Comparison of ENCODE assay signal across 1 cellular context in the genomic region with DNA sequence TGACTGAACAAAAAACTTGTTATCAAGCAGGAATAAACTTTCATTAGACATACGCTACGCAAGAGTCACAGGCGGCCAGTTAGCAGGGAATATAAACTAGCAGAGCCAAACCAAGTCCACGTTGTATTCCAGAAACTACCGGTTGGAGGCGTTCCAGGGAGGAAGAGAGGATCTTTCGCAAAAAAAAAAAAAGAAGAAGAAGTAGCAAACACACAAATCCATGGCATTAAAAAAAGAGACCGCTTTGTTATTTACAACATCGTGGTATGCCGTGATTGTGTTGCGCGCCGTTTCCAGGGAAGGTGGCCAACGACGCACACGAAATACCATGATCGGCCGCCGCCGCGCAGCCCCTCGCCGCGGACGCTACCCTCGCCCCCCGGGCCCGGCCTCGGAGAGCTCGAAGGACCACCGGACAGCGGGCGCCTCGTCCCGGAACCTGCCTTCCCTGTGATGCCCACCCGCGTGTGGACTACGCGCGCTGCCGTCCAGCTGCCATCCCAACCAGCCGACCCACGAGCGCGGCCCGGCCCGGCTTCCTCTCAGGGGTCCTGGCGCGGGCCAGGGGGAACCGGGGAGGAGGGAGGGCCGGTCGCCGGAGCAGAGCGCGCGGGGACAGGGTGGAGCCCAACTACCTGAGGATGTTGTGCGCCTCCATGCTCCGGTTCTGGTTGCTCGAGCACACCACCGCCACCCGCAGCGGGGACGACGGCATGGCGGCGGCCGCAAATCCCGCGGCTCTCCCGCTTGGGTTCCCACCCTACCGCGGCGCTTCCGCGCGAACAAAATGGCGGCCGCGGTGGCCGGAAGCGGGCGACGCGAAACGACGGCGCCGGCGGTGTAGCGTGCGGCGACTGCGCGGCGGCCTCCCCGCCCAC.
TF ChIP-seq lines count a peak whose summit lies in the region.

No MANE protein-coding gene starts in this region.

TF ChIP-seq in HepG2, 621 proteins besides CTCF, POLR2A, EP300 and RAD21 (continued from another document and continues in another):
- no peak for TF ChIP-seq E2F5 (CRISPR knock-in tag; conservative IDR thresholded peaks at IDR 0.05)
- TF ChIP-seq ZNF431 (CRISPR knock-in tag; IDR thresholded peaks at IDR 0.05; ENCODE audit: borderline replicate concordance, low read depth) = peak; percentile 36; the same call in 1 of the 2 replicates
- TF ChIP-seq ZNF513 (CRISPR knock-in tag; conservative IDR thresholded peaks at IDR 0.05) = 0 out of 2 replicates have a peak, but pooled peaks have one; percentile 6
- no peak for TF ChIP-seq JUN (CRISPR knock-in tag; IDR thresholded peaks at IDR 0.05)
- no peak for TF ChIP-seq JUND (CRISPR knock-in tag; IDR thresholded peaks at IDR 0.05)
- TF ChIP-seq, protein P1, sequence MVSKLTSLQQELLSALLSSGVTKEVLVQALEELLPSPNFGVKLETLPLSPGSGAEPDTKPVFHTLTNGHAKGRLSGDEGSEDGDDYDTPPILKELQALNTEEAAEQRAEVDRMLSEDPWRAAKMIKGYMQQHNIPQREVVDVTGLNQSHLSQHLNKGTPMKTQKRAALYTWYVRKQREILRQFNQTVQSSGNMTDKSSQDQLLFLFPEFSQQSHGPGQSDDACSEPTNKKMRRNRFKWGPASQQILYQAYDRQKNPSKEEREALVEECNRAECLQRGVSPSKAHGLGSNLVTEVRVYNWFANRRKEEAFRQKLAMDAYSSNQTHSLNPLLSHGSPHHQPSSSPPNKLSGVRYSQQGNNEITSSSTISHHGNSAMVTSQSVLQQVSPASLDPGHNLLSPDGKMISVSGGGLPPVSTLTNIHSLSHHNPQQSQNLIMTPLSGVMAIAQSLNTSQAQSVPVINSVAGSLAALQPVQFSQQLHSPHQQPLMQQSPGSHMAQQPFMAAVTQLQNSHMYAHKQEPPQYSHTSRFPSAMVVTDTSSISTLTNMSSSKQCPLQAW (CRISPR knock-in tag; IDR thresholded peaks at IDR 0.05) = no peak
- no peak for TF ChIP-seq MED13 (CRISPR knock-in tag; IDR thresholded peaks at IDR 0.05)
- TF ChIP-seq RAD51 (IDR thresholded peaks at IDR 0.05; ENCODE audit: borderline replicate concordance) = no peak
- TF ChIP-seq TBX3 (IDR thresholded peaks at IDR 0.05; ENCODE audit: borderline replicate concordance) = no peak
- no peak; the same call in 1 of the 2 replicates for TF ChIP-seq ZNF234 (CRISPR knock-in tag; conservative IDR thresholded peaks at IDR 0.05)
- no peak for TF ChIP-seq TCF12 (IDR thresholded peaks at IDR 0.05)
- no peak for TF ChIP-seq TCF12 (CRISPR knock-in tag; IDR thresholded peaks at IDR 0.05)
- 0 out of 2 replicates have a peak, but pooled peaks have one; percentile 11 for TF ChIP-seq BCL3 (CRISPR knock-in tag; IDR thresholded peaks at IDR 0.05)
- TF ChIP-seq SUZ12 (IDR thresholded peaks at IDR 0.05; ENCODE audit: low read depth, low read length) = no peak
- no peak for TF ChIP-seq IRF2 (CRISPR knock-in tag; IDR thresholded peaks at IDR 0.05)
- no peak for TF ChIP-seq CBFB (CRISPR knock-in tag; IDR thresholded peaks at IDR 0.05)
- TF ChIP-seq HNRNPLL (IDR thresholded peaks at IDR 0.05; ENCODE audit: low read depth, low read length, poor library complexity, severe bottlenecking) = peak; percentile 64
- TF ChIP-seq HDAC1 (CRISPR knock-in tag; IDR thresholded peaks at IDR 0.05) = peak; percentile 58; the same call in 1 of the 2 replicates
- no peak for TF ChIP-seq ATF7 (IDR thresholded peaks at IDR 0.05)
- TF ChIP-seq ATF7 (CRISPR knock-in tag; IDR thresholded peaks at IDR 0.05) = no peak
- TF ChIP-seq, protein P2, sequence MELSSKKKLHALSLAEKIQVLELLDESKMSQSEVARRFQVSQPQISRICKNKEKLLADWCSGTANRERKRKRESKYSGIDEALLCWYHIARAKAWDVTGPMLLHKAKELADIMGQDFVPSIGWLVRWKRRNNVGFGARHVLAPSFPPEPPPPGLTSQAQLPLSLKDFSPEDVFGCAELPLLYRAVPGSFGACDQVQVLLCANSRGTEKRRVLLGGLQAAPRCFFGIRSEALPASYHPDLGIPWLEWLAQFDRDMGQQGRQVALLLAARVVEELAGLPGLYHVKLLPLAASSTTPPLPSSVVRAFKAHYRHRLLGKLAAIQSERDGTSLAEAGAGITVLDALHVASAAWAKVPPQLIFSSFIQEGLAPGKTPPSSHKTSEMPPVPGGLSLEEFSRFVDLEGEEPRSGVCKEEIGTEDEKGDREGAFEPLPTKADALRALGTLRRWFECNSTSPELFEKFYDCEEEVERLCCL (CRISPR knock-in tag; IDR thresholded peaks at IDR 0.05; ENCODE audit: borderline replicate concordance) = no peak
- no peak for TF ChIP-seq ZNF136 (CRISPR knock-in tag; IDR thresholded peaks at IDR 0.05; ENCODE audit: low read depth)
- TF ChIP-seq, protein P3, sequence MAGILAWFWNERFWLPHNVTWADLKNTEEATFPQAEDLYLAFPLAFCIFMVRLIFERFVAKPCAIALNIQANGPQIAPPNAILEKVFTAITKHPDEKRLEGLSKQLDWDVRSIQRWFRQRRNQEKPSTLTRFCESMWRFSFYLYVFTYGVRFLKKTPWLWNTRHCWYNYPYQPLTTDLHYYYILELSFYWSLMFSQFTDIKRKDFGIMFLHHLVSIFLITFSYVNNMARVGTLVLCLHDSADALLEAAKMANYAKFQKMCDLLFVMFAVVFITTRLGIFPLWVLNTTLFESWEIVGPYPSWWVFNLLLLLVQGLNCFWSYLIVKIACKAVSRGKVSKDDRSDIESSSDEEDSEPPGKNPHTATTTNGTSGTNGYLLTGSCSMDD (CRISPR knock-in tag; IDR thresholded peaks at IDR 0.05) = no peak
- TF ChIP-seq, protein P4, sequence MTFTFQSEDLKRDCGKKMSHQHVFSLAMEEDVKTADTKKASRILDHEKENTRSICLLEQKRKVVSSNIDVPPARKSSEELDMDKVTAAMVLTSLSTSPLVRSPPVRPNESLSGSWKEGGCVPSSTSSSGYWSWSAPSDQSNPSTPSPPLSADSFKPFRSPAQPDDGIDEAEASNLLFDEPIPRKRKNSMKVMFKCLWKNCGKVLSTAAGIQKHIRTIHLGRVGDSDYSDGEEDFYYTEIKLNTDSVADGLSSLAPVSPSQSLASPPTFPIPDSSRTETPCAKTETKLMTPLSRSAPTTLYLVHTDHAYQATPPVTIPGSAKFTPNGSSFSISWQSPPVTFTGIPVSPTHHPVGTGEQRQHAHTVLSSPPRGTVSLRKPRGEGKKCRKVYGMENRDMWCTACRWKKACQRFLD (CRISPR knock-in tag; IDR thresholded peaks at IDR 0.05; ENCODE audit: borderline replicate concordance) = no peak
- no peak for TF ChIP-seq CBX2 (IDR thresholded peaks at IDR 0.05; ENCODE audit: low read depth, low read length)
- TF ChIP-seq CBX2 (CRISPR knock-in tag; IDR thresholded peaks at IDR 0.05; ENCODE audit: low read depth) = no peak
- TF ChIP-seq NCOA1 (CRISPR knock-in tag; IDR thresholded peaks at IDR 0.05) = no peak
- TF ChIP-seq ASH2L (IDR thresholded peaks at IDR 0.05; ENCODE audit: insufficient read length, low read depth, low read length) = peak; percentile 79
- TF ChIP-seq, protein P5, sequence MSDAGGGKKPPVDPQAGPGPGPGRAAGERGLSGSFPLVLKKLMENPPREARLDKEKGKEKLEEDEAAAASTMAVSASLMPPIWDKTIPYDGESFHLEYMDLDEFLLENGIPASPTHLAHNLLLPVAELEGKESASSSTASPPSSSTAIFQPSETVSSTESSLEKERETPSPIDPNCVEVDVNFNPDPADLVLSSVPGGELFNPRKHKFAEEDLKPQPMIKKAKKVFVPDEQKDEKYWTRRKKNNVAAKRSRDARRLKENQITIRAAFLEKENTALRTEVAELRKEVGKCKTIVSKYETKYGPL (CRISPR knock-in tag; IDR thresholded peaks at IDR 0.05) = no peak
- TF ChIP-seq ZSCAN30 (CRISPR knock-in tag; IDR thresholded peaks at IDR 0.05) = no peak
- no peak for TF ChIP-seq BCLAF1 (IDR thresholded peaks at IDR 0.05)
- TF ChIP-seq ATRX (CRISPR knock-in tag; IDR thresholded peaks at IDR 0.05; ENCODE audit: borderline replicate concordance) = no peak
- TF ChIP-seq ZBTB37 (CRISPR knock-in tag; IDR thresholded peaks at IDR 0.05) = no peak
- TF ChIP-seq, protein P6, sequence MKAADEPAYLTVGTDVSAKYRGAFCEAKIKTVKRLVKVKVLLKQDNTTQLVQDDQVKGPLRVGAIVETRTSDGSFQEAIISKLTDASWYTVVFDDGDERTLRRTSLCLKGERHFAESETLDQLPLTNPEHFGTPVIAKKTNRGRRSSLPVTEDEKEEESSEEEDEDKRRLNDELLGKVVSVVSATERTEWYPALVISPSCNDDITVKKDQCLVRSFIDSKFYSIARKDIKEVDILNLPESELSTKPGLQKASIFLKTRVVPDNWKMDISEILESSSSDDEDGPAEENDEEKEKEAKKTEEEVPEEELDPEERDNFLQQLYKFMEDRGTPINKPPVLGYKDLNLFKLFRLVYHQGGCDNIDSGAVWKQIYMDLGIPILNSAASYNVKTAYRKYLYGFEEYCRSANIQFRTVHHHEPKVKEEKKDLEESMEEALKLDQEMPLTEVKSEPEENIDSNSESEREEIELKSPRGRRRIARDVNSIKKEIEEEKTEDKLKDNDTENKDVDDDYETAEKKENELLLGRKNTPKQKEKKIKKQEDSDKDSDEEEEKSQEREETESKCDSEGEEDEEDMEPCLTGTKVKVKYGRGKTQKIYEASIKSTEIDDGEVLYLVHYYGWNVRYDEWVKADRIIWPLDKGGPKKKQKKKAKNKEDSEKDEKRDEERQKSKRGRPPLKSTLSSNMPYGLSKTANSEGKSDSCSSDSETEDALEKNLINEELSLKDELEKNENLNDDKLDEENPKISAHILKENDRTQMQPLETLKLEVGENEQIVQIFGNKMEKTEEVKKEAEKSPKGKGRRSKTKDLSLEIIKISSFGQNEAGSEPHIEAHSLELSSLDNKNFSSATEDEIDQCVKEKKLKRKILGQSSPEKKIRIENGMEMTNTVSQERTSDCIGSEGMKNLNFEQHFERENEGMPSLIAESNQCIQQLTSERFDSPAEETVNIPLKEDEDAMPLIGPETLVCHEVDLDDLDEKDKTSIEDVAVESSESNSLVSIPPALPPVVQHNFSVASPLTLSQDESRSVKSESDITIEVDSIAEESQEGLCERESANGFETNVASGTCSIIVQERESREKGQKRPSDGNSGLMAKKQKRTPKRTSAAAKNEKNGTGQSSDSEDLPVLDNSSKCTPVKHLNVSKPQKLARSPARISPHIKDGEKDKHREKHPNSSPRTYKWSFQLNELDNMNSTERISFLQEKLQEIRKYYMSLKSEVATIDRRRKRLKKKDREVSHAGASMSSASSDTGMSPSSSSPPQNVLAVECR (CRISPR knock-in tag; IDR thresholded peaks at IDR 0.05; ENCODE audit: borderline replicate concordance) = peak; percentile 54
